8 cellular contexts compared by ENCODE assay signal in genomic region chr15:38564557-38565286, GRCh38. TPM values are rescaled to one million over a fixed set of nuclear protein-coding genes. Genes with fewer than 3 reads are reported as not detected.
DNase-seq lines count a peak whose midpoint lies in the region; ATAC-seq and TF ChIP-seq lines count a peak whose summit lies in the region.

Gene RASGRP1, minus strand, starts transcription at chr15:38564814. Its CDS starts 186 bp downstream, at chr15:38564628.

- H3F3A ChIP-seq in MM.1S (ENCODE audit: insufficient read depth, low read length), result 0 out of 2 replicates have a peak, but pooled peaks cover 2% of the 10 kb centered on the region

- POLR2A ChIA-PET in activated CD4-positive, alpha-beta T cell treated with anti-CD3 and anti-CD28 coated beads for 36 hours (lab: Charles Lee), result interaction anchor here (0.6 to 8.8 kb wide), 20 partner anchors 16 to 134 kb away, joined by 3 to 194 read pairs (median 4); partner anchors contain the start of gene FAM98B

- H3K4me1 ChIP-seq in HAP-1, result no peaks in the 10 kb centered on the region; the same call in 1 of the 2 replicates
- H3K4me1 ChIP-seq in MM.1S (ENCODE audit: low read length), result peaks cover 11% of the 10 kb centered on the region; the same call in 1 of the 2 replicates
- no peaks in the 10 kb centered on the region for H3K4me1 ChIP-seq in colonic mucosa
- peaks cover 0 to 2% of the 10 kb centered on the region in 2 donors for H3K4me1 ChIP-seq in lung (ENCODE audit: control insufficient read depth in 2 of 2, insufficient read depth in 2 of 2, low read length in 2 of 2)

- 4% methylated on average over 52 to 85 of the region's 85 CpGs for WGBS in lung, 2 donors

- no peaks in the 10 kb centered on the region for H4K20me1 ChIP-seq in MM.1S (ENCODE audit: insufficient read depth, low read length)

- peak within 1 kb of the TSS; percentile 98 for H3K27ac Mint-ChIP-seq in activated CD4-positive, alpha-beta T cell treated with anti-CD3 and anti-CD28 coated beads for 36 hours

- CTCF ChIA-PET in activated CD4-positive, alpha-beta T cell treated with anti-CD3 and anti-CD28 coated beads for 36 hours (lab: Charles Lee), result interaction anchor here (0.8 to 10.4 kb wide), 32 partner anchors 9 to 134 kb away, joined by 3 to 339 read pairs (median 6); partner anchors contain the start of gene FAM98B

- H3K4me2 ChIP-seq in MM.1S (ENCODE audit: low read depth, low read length), result peak within 1 kb of the TSS; percentile 83

- H3K9me3 Mint-ChIP-seq in activated CD4-positive, alpha-beta T cell treated with anti-CD3 and anti-CD28 coated beads for 36 hours (ENCODE audit: low read depth), result no peaks in the 10 kb centered on the region

- H3K9me3 ChIP-seq in HAP-1, result no peaks in the 10 kb centered on the region
- H3K9me3 ChIP-seq in MM.1S (replicated peaks; ENCODE audit: insufficient read depth, low read length), result no peaks in the 10 kb centered on the region
- H3K9me3 ChIP-seq in colonic mucosa, result no peaks in the 10 kb centered on the region
- peaks cover 0 to 2% of the 10 kb centered on the region in 2 donors for H3K9me3 ChIP-seq in lung (ENCODE audit: control insufficient read depth in 2 of 2, insufficient read depth in 1 of 2, low read length in 1 of 2)

- TF ChIP-seq CTCF in GM13976 (IDR thresholded peaks at IDR 0.05; ENCODE audit: borderline replicate concordance, control extremely low read depth, extremely low read depth, insufficient read depth, missing control alignments) (peak; percentile 67), MM.1S (IDR thresholded peaks at IDR 0.05; ENCODE audit: low read length) (peak; percentile 28), colonic mucosa (IDR thresholded peaks at IDR 0.05) (no peak), lung (IDR thresholded peaks at IDR 0.05; ENCODE audit: control extremely low read depth, extremely low read depth) (no peak)

- peak; percentile 87 for DNase-seq in GM13976 (ENCODE audit: low spot score)
- DNase-seq in HAP-1 (ENCODE audit: low spot score in 2 of 2), result peak; percentile 56 to 81
- peak; percentile 83 for DNase-seq in MM.1S
- peak; percentile 92 for DNase-seq in activated CD4-positive, alpha-beta T cell treated with anti-CD3 and anti-CD28 coated beads for 36 hours
- DNase-seq in colonic mucosa, result peak; percentile 75
- DNase-seq in lung (ENCODE audit: low spot score), result peak; percentile 48
- peak; percentile 75 for DNase-seq in stimulated activated CD8-positive, alpha-beta memory T cell treated with anti-CD3 and anti-CD28 coated beads, Interleukin-12 subunit alpha, Interleukin-12 subunit beta, amount 100 ng/mL, for 1 hour (ENCODE audit: low read depth)
- DNase-seq in GM19240 (ENCODE audit: insufficient read length, low spot score), result no peak

- in situ Hi-C loops in GM13976 (cut with MboI; ENCODE audit: low sequenced_read_pairs, unreplicated experiment), result loop anchor here (5.0 kb wide), 1 partner anchor 113 kb away; no protein-coding TSS in a partner anchor
- in situ Hi-C loops in HAP-1 (cut with MboI; ENCODE audit: low sequenced_read_pairs), result no loop called here

- H3K4me3 Mint-ChIP-seq in activated CD4-positive, alpha-beta T cell treated with anti-CD3 and anti-CD28 coated beads for 36 hours, result peak within 1 kb of the TSS; percentile 93

- peaks cover 46% of the 10 kb centered on the region for H3K4me1 Mint-ChIP-seq in activated CD4-positive, alpha-beta T cell treated with anti-CD3 and anti-CD28 coated beads for 36 hours

- intact Hi-C loops in activated CD4-positive, alpha-beta T cell treated with anti-CD3 and anti-CD28 coated beads for 36 hours (cut with DNase I, micrococcal nuclease), result loop anchor here in 1 of 2 experiments (1.0 to 5.0 kb wide), 8 partner anchors 25 to 312 kb away; partner anchors contain the start of genes FAM98B and SPRED1
- intact Hi-C loops in colonic mucosa (cut with DNase I), result loop anchor here (5.0 kb wide), 4 partner anchors 63 to 118 kb away; no protein-coding TSS in a partner anchor

- no peaks in the 10 kb centered on the region for H3K79me2 ChIP-seq in MM.1S (ENCODE audit: low read length)

- no peaks in the 10 kb centered on the region for H3K27me3 ChIP-seq in HAP-1 (ENCODE audit: low read depth)
- no peaks in the 10 kb centered on the region for H3K27me3 ChIP-seq in MM.1S (replicated peaks; ENCODE audit: insufficient read depth, low read length)
- peaks cover 10% of the 10 kb centered on the region for H3K27me3 ChIP-seq in colonic mucosa
- no peaks in the 10 kb centered on the region for H3K27me3 ChIP-seq in lung (ENCODE audit: control insufficient read depth, insufficient read depth)

- H3K4me3 ChIP-seq in HAP-1, result peak within 1 kb of the TSS; percentile 52
- H3K4me3 ChIP-seq in MM.1S (ENCODE audit: low read length), result peak within 1 kb of the TSS; percentile 71
- peak within 1 kb of the TSS; percentile 76 for H3K4me3 ChIP-seq in colonic mucosa
- H3K4me3 ChIP-seq in lung, result peak within 1 kb of the TSS; percentile 49

- H3K9ac ChIP-seq in MM.1S (ENCODE audit: low read length), result peak within 1 kb of the TSS; percentile 32; the same call in 1 of the 2 replicates
- H3K9ac ChIP-seq in colonic mucosa (ENCODE audit: low read depth in 2 of 2, low read length in 2 of 2), result peak within 1 kb of the TSS; percentile 3 to 58

- H3K27me3 Mint-ChIP-seq in activated CD4-positive, alpha-beta T cell treated with anti-CD3 and anti-CD28 coated beads for 36 hours, result no peaks in the 10 kb centered on the region

- peaks cover 43% of the 10 kb centered on the region for H3K36me3 Mint-ChIP-seq in activated CD4-positive, alpha-beta T cell treated with anti-CD3 and anti-CD28 coated beads for 36 hours (ENCODE audit: low read depth)

- H3K36me3 ChIP-seq in HAP-1 (replicated peaks), result no peaks in the 10 kb centered on the region
- no peaks in the 10 kb centered on the region for H3K36me3 ChIP-seq in MM.1S (replicated peaks; ENCODE audit: insufficient read depth, low read length)
- no peaks in the 10 kb centered on the region for H3K36me3 ChIP-seq in colonic mucosa
- H3K36me3 ChIP-seq in lung (ENCODE audit: control insufficient read depth in 2 of 2, insufficient read depth in 2 of 2, low read length in 2 of 2), result no peaks in the 10 kb centered on the region

- H3K27ac ChIP-seq in MM.1S (ENCODE audit: low read length) (no peak within 1 kb of the TSS), colonic mucosa (peak within 1 kb of the TSS; percentile 47), lung (ENCODE audit: low read depth in 1 of 2, low read length in 1 of 2) (peak within 1 kb of the TSS in 1 of 2 donors; percentile 44)

- H3K9me2 ChIP-seq in MM.1S (replicated peaks; ENCODE audit: insufficient read depth, low read length), result no peaks in the 10 kb centered on the region

- ATAC-seq in activated CD4-positive, alpha-beta T cell treated with anti-CD3 and anti-CD28 coated beads for 36 hours, result peak; percentile 54
- peak; percentile 80 for ATAC-seq in lung (ENCODE audit: insufficient read depth, low FRiP score)

- H2AFZ ChIP-seq in MM.1S (ENCODE audit: low read length), result peak within 1 kb of the TSS; percentile 47

RNA-seq across cellular contexts. Expression of gene RASGRP1, which starts in this region (rescaled TPM):
- total RNA-seq in activated CD4-positive, alpha-beta T cell treated with anti-CD3 and anti-CD28 coated beads for 36 hours, result 100 to 1,000 TPM; 102 to 120 TPM
- total RNA-seq in colonic mucosa (1 to 10 TPM in 1 of 2 donors, under 1 TPM in 1; 0.96 to 1.5 TPM), lung (1 to 10 TPM; 2.5 to 7.5 TPM)
- polyA plus RNA-seq in lung, result 1 to 10 TPM in 1 of 2 donors, under 1 TPM in 1; 0.81 to 2.6 TPM

Comparison
In these comparisons a context has a peak if more than half of its experiments do, and no peak if none do; other contexts are left out.
1. RNA of gene RASGRP1 (total RNA-seq): 102 to 120 TPM in activated CD4-positive, alpha-beta T cell treated with anti-CD3 and anti-CD28 coated beads for 36 hours; 2.5 to 7.5 TPM in lung and 0.96 to 1.5 TPM in colonic mucosa; every median in the first group is over 10 times any median in the second.
2. CTCF ChIP-seq: peak in GM13976 (single experiment) and MM.1S (single experiment); none in colonic mucosa (single experiment) and lung (single experiment).
3. Peak in every context shown above with its lines, with median percentiles within 50 percentile points of each other: H3K4me3 ChIP-seq.